10 cellular contexts compared by ENCODE assay signal in the genomic region with DNA sequence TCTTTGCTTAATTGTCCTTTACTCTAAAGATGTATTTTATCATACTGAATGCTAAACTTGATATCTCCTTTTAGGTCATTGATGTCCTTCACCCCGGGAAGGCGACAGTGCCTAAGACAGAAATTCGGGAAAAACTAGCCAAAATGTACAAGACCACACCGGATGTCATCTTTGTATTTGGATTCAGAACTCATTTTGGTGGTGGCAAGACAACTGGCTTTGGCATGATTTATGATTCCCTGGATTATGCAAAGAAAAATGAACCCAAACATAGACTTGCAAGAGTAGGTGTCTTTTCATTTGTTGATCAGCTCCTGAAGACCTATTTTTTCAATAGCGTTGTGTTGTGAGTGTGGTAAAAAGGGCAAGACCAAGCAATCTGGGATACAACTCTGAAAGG. TPM values are rescaled to one million over a fixed set of nuclear protein-coding genes. Genes with fewer than 3 reads are reported as not detected.
DNase-seq lines count a peak whose midpoint lies in the region; ATAC-seq and TF ChIP-seq lines count a peak whose summit lies in the region.
"Had no signal": no experiment of that assay in that cellular context is flagged by ENCODE, and none has a peak within 500 bp of the region (broad histone marks: within the 10 kb centered on the region; RNA-seq: fewer than 3 reads in every experiment).

No MANE protein-coding gene starts in this region.

- no peak for ATAC-seq in stimulated activated memory B cell treated with anti-CD40 and anti-IgM and Interleukin-4, amounts not matched to agents 10 μg/mL and 1 μg/mL and 100 μg/mL, for 72 hours
- no peak for ATAC-seq in activated CD4-positive, CD25-positive, alpha-beta regulatory T cell treated with anti-CD3 and anti-CD28 coated beads, Interleukin-2, amount 50 U/mL, for 24 hours
- ATAC-seq: foreskin keratinocyte had no signal

- peaks cover 52% of the 10 kb centered on the region for H3K4me1 Mint-ChIP-seq in activated T-cell treated with anti-CD3 and anti-CD28 coated beads, Interleukin-2, amount 50 U/mL, for 24 hours (ENCODE audit: low read depth)
- H3K4me1 Mint-ChIP-seq in stimulated activated memory B cell treated with anti-CD40 and anti-IgM and Interleukin-4, amounts not matched to agents 10 μg/mL and 1 μg/mL and 100 μg/mL, for 72 hours: peaks cover 50% of the 10 kb centered on the region

- no peaks in the 10 kb centered on the region for H3K27me3 Mint-ChIP-seq in activated T-cell treated with anti-CD3 and anti-CD28 coated beads, Interleukin-2, amount 50 U/mL, for 24 hours
- no peaks in the 10 kb centered on the region for H3K27me3 Mint-ChIP-seq in stimulated activated memory B cell treated with anti-CD40 and anti-IgM and Interleukin-4, amounts not matched to agents 10 μg/mL and 1 μg/mL and 100 μg/mL, for 72 hours

- H3K9me3 Mint-ChIP-seq in activated T-cell treated with anti-CD3 and anti-CD28 coated beads, Interleukin-2, amount 50 U/mL, for 24 hours: no peaks in the 10 kb centered on the region
- H3K9me3 Mint-ChIP-seq in stimulated activated memory B cell treated with anti-CD40 and anti-IgM and Interleukin-4, amounts not matched to agents 10 μg/mL and 1 μg/mL and 100 μg/mL, for 72 hours: no peaks in the 10 kb centered on the region

- H3K4me3 ChIP-seq in WI38 (ENCODE audit: low read depth, low read length) (peak overlapping the region; percentile 85; the same call in 1 of the 2 replicates), foreskin fibroblast (ENCODE audit: low read depth in 1 of 2, low read length in 2 of 2) (peak overlapping the region; percentile 87 to 93)

- no peak for DNase-seq in activated T-cell treated with anti-CD3 and anti-CD28 coated beads, Interleukin-2, amount 50 U/mL, for 24 hours
- DNase-seq in activated T-cell treated with anti-CD3 and anti-CD28 coated beads, Interleukin-2, amount 50 U/mL, for 48 hours: no peak
- DNase-seq in foreskin fibroblast (no peak), occipital lobe (lab: John Stamatoyannopoulos, UW) (no peak)
- no peak for DNase-seq in stimulated activated CD4-positive, alpha-beta T cell treated with anti-CD3 and anti-CD28 coated beads, Interleukin-1b, Interleukin-23, amount 100 ng/mL, for 48 hours
- DNase-seq: foreskin keratinocyte; stimulated activated naive CD4-positive, alpha-beta T cell had no signal

- peaks cover 69% of the 10 kb centered on the region for H3K36me3 Mint-ChIP-seq in activated T-cell treated with anti-CD3 and anti-CD28 coated beads, Interleukin-2, amount 50 U/mL, for 24 hours (ENCODE audit: low read depth)
- peaks cover 50% of the 10 kb centered on the region for H3K36me3 Mint-ChIP-seq in stimulated activated memory B cell treated with anti-CD40 and anti-IgM and Interleukin-4, amounts not matched to agents 10 μg/mL and 1 μg/mL and 100 μg/mL, for 72 hours

- H3K27ac Mint-ChIP-seq in activated T-cell treated with anti-CD3 and anti-CD28 coated beads, Interleukin-2, amount 50 U/mL, for 24 hours: peak overlapping the region; percentile 98
- peak overlapping the region; percentile 90 for H3K27ac Mint-ChIP-seq in stimulated activated memory B cell treated with anti-CD40 and anti-IgM and Interleukin-4, amounts not matched to agents 10 μg/mL and 1 μg/mL and 100 μg/mL, for 72 hours

- H3K4me3 Mint-ChIP-seq in activated T-cell treated with anti-CD3 and anti-CD28 coated beads, Interleukin-2, amount 50 U/mL, for 24 hours: peak overlapping the region; percentile 89
- H3K4me3 Mint-ChIP-seq in stimulated activated memory B cell treated with anti-CD40 and anti-IgM and Interleukin-4, amounts not matched to agents 10 μg/mL and 1 μg/mL and 100 μg/mL, for 72 hours: peak overlapping the region; percentile 87

- no peak for TF ChIP-seq CTCF in WI38 (IDR thresholded peaks at IDR 0.05; ENCODE audit: low read depth, low read length)
- TF ChIP-seq CTCF in foreskin fibroblast (IDR thresholded peaks at IDR 0.05; ENCODE audit: low read depth, low read length): no peak

RNA-seq across cellular contexts. Expression of gene RPS24, which starts 1.8 kb away (rescaled TPM):
- 2,905 TPM for total RNA-seq in occipital lobe

RNA-seq across cellular contexts. Expression of gene POLR3A, which starts 6.1 kb away (rescaled TPM):
- 39.5 TPM for total RNA-seq in occipital lobe
